ENCODE assay signal across 9 cellular contexts in the genomic region with DNA sequence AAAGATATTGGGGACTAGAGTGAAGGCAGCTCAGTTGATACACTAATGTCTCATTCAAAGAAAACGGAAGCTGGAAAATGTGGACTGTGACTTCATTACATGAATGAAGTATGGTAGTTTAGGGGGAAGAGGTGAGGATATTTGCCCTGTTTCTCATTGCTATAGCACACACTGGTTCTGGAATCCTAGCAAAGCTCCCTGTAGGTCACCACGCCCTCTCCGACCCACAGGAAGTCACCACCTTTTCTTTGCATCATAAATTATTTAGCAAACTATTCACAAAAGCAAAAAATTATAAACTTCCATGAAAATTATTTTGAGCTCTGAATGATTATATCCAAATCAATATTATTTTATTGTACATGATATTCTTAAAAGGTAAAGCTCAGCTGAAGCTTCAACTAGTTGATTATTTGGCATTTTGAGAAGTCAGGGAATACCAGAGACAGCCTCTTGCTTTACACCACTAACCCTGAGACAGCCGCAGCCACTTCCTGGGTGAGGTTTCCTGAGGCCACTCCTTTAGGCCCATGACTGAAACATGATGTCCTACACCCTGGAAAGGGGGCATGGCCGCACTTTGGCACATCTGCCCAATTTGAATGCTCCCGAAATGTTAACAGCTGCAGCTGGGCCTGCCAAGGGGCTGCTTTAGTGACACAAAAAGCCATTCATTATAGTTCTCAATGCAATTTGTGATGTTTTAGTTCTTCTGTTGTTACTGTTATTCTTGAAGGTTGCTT. TPM values are rescaled to one million over a fixed set of nuclear protein-coding genes. Genes with fewer than 3 reads are reported as not detected.
DNase-seq lines count a peak whose midpoint lies in the region; ATAC-seq, FAIRE-seq and TF ChIP-seq lines count a peak whose summit lies in the region.
"Had no signal": no experiment of that assay in that cellular context is flagged by ENCODE, and none has a peak within 500 bp of the region (broad histone marks: within the 10 kb centered on the region; RNA-seq: fewer than 3 reads in every experiment).

No MANE protein-coding gene starts in this region.

- peak; percentile 80 to 82 for ATAC-seq in naive thymus-derived CD8-positive, alpha-beta T cell
- ATAC-seq in GM19452 (IDR thresholded peaks at IDR 0.05; ENCODE audit: unreplicated experiment): no peak

- TF ChIP-seq POLR2A in NB4 (IDR thresholded peaks at IDR 0.05; ENCODE audit: extremely low read depth, insufficient read length): peak; percentile 15

- H3K4me3 ChIP-seq in CD8-positive, alpha-beta memory T cell (ENCODE audit: low read length): no peak overlapping the region
- peak overlapping the region; percentile 4 for H3K4me3 ChIP-seq in NB4 (ENCODE audit: low read depth, low read length)

- DNase-seq in CD8-positive, alpha-beta memory T cell: peak; percentile 4 to 53 (median 23)
- DNase-seq in NB4 (ENCODE audit: low read depth) (peak; percentile 94), frontal cortex (ENCODE audit: low spot score in 2 of 2) (no peak), NCI-H82 treated with DMSO at 0.1 percent for 48 hours (lab: John Stamatoyannopoulos, UW; ENCODE audit: unreplicated experiment) (no peak), NCI-H69 (lab: John Stamatoyannopoulos, UW) (no peak)
- DNase-seq in activated naive CD8-positive, alpha-beta T cell treated with anti-CD3 and anti-CD28 coated beads for 36 hours: peak; percentile 39
- peak in 7 of 10 donors; percentile 4 to 27 (median 22) for DNase-seq in naive thymus-derived CD8-positive, alpha-beta T cell

- H3K36me3 Mint-ChIP-seq in CD8-positive, alpha-beta memory T cell: peaks cover 0 to 22% (median 0%) of the 10 kb centered on the region in 3 donors
- H3K36me3 Mint-ChIP-seq in activated naive CD8-positive, alpha-beta T cell treated with anti-CD3 and anti-CD28 coated beads for 36 hours: peaks cover 3% of the 10 kb centered on the region
- peaks cover 0 to 3% (median 0%) of the 10 kb centered on the region in 3 donors for H3K36me3 Mint-ChIP-seq in naive thymus-derived CD8-positive, alpha-beta T cell
- H3K36me3 Mint-ChIP-seq: IgD-negative memory B cell had no signal

- H3K27ac ChIP-seq in CD8-positive, alpha-beta memory T cell (ENCODE audit: low read depth, low read length): no peak overlapping the region

- POLR2A ChIA-PET in CD8-positive, alpha-beta memory T cell (lab: Charles Lee): interaction anchor here (1.3 kb wide), 1 partner anchor 81 kb away, joined by 10 read pairs; a partner anchor contains a TSS
- POLR2A ChIA-PET in naive thymus-derived CD8-positive, alpha-beta T cell (lab: Charles Lee): interaction anchor here (1.5 kb wide), 1 partner anchor 81 kb away, joined by 13 read pairs; a partner anchor contains a TSS

- peak overlapping the region in 6 of 7 donors; percentile 42 to 73 (median 53) for H3K4me3 Mint-ChIP-seq in CD8-positive, alpha-beta memory T cell
- H3K4me3 Mint-ChIP-seq in activated naive CD8-positive, alpha-beta T cell treated with anti-CD3 and anti-CD28 coated beads for 36 hours: no peak overlapping the region
- peak overlapping the region; percentile 19 to 64 (median 51) for H3K4me3 Mint-ChIP-seq in naive thymus-derived CD8-positive, alpha-beta T cell

- H3K36me3 ChIP-seq in CD8-positive, alpha-beta memory T cell (ENCODE audit: insufficient read depth, low read length): no peaks in the 10 kb centered on the region

- FAIRE-seq in frontal cortex (lab: Jason Lieb, UNC): no peak

- TF ChIP-seq CTCF in NB4 (IDR thresholded peaks at IDR 0.05; ENCODE audit: low read depth, low read length): no peak

- no peaks in the 10 kb centered on the region for H3K9me3 ChIP-seq in CD8-positive, alpha-beta memory T cell (ENCODE audit: low read length)

- H3K27me3 ChIP-seq in CD8-positive, alpha-beta memory T cell (ENCODE audit: insufficient read depth, low read length, poor library complexity, severe bottlenecking): no peaks in the 10 kb centered on the region

- H3K27me3 Mint-ChIP-seq in CD8-positive, alpha-beta memory T cell: no peaks in the 10 kb centered on the region
- H3K27me3 Mint-ChIP-seq in activated naive CD8-positive, alpha-beta T cell treated with anti-CD3 and anti-CD28 coated beads for 36 hours: no peaks in the 10 kb centered on the region
- H3K27me3 Mint-ChIP-seq in naive thymus-derived CD8-positive, alpha-beta T cell: no peaks in the 10 kb centered on the region
- H3K27me3 Mint-ChIP-seq: IgD-negative memory B cell had no signal

- H3K27ac Mint-ChIP-seq in CD8-positive, alpha-beta memory T cell: peak overlapping the region; percentile 51 to 84 (median 80)
- H3K27ac Mint-ChIP-seq in activated naive CD8-positive, alpha-beta T cell treated with anti-CD3 and anti-CD28 coated beads for 36 hours: no peak overlapping the region
- peak overlapping the region; percentile 28 to 91 (median 70) for H3K27ac Mint-ChIP-seq in naive thymus-derived CD8-positive, alpha-beta T cell

- H3K4me1 ChIP-seq in CD8-positive, alpha-beta memory T cell (ENCODE audit: insufficient read depth, low read length): peaks cover 28% of the 10 kb centered on the region

- H3K4me1 Mint-ChIP-seq in CD8-positive, alpha-beta memory T cell: peaks cover 29 to 30% (median 29%) of the 10 kb centered on the region in 3 donors
- peaks cover 29% of the 10 kb centered on the region for H3K4me1 Mint-ChIP-seq in activated naive CD8-positive, alpha-beta T cell treated with anti-CD3 and anti-CD28 coated beads for 36 hours
- peaks cover 9 to 50% (median 21%) of the 10 kb centered on the region in 4 donors for H3K4me1 Mint-ChIP-seq in naive thymus-derived CD8-positive, alpha-beta T cell

- H3K9me3 Mint-ChIP-seq in CD8-positive, alpha-beta memory T cell: no peaks in the 10 kb centered on the region
- peaks cover 15% of the 10 kb centered on the region for H3K9me3 Mint-ChIP-seq in activated naive CD8-positive, alpha-beta T cell treated with anti-CD3 and anti-CD28 coated beads for 36 hours
- peaks cover 0 to 9% (median 0%) of the 10 kb centered on the region in 9 donors for H3K9me3 Mint-ChIP-seq in naive thymus-derived CD8-positive, alpha-beta T cell
- H3K9me3 Mint-ChIP-seq: IgD-negative memory B cell had no signal

- CTCF ChIA-PET in CD8-positive, alpha-beta memory T cell (lab: Charles Lee): no interaction called here

RNA-seq across cellular contexts. Expression of a gene that starts 50.0 kb away (rescaled TPM):
- 1 to 10 TPM; 6.1 to 7.1 TPM for total RNA-seq in CD8-positive, alpha-beta memory T cell
- 3.9 TPM for polyA plus RNA-seq in CD8-positive, alpha-beta memory T cell
- total RNA-seq in activated naive CD8-positive, alpha-beta T cell treated with anti-CD3 and anti-CD28 coated beads for 36 hours: 1 to 10 TPM; 6.0 to 7.9 TPM
- 10 to 100 TPM; 23.5 to 24.8 TPM for total RNA-seq in naive thymus-derived CD8-positive, alpha-beta T cell
- 1 to 10 TPM; 3.8 to 4.4 (median 4.0) TPM for polyA plus RNA-seq in naive thymus-derived CD8-positive, alpha-beta T cell
- total RNA-seq in frontal cortex: 4.9 TPM

Comparison
In these comparisons a context has a peak if more than half of its experiments do, and no peak if none do; other contexts are left out.
1. DNase-seq: peak in CD8-positive, alpha-beta memory T cell (5 of 5), NB4 (single experiment), activated naive CD8-positive, alpha-beta T cell treated with anti-CD3 and anti-CD28 coated beads for 36 hours (single experiment) and naive thymus-derived CD8-positive, alpha-beta T cell (7 of 10); none in frontal cortex (0 of 2), NCI-H82 treated with DMSO at 0.1 percent for 48 hours (single experiment) and NCI-H69 (single experiment).